Comparison of ENCODE assay signal across 1 cellular context in the genomic region with DNA sequence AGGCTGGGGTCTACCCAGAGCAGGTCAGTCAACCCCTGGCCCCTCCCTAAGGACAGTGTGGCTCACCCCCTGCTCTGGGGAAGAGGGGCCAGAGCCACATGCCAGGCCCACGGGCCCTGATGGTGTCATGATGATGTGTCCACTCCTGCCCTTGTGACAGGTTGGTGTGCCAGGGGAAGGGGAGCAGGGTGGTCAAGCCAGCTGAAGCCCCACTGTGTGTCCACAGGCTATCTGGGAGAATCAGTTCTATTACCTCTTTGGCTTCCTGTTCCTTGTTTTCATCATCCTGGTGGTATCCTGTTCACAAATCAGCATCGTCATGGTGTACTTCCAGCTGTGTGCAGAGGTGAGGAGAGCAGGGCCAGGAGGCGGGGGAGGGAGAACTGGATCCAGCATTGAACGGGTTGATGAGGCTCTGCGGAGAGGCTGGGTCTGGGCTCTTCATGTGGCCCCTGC.
TF ChIP-seq lines count a peak whose summit lies in the region.

No MANE protein-coding gene starts in this region.

TF ChIP-seq in K562, 482 proteins besides CTCF, POLR2A, EP300 and RAD21 (continued from another document and continues in another):
- TF ChIP-seq, protein P1, sequence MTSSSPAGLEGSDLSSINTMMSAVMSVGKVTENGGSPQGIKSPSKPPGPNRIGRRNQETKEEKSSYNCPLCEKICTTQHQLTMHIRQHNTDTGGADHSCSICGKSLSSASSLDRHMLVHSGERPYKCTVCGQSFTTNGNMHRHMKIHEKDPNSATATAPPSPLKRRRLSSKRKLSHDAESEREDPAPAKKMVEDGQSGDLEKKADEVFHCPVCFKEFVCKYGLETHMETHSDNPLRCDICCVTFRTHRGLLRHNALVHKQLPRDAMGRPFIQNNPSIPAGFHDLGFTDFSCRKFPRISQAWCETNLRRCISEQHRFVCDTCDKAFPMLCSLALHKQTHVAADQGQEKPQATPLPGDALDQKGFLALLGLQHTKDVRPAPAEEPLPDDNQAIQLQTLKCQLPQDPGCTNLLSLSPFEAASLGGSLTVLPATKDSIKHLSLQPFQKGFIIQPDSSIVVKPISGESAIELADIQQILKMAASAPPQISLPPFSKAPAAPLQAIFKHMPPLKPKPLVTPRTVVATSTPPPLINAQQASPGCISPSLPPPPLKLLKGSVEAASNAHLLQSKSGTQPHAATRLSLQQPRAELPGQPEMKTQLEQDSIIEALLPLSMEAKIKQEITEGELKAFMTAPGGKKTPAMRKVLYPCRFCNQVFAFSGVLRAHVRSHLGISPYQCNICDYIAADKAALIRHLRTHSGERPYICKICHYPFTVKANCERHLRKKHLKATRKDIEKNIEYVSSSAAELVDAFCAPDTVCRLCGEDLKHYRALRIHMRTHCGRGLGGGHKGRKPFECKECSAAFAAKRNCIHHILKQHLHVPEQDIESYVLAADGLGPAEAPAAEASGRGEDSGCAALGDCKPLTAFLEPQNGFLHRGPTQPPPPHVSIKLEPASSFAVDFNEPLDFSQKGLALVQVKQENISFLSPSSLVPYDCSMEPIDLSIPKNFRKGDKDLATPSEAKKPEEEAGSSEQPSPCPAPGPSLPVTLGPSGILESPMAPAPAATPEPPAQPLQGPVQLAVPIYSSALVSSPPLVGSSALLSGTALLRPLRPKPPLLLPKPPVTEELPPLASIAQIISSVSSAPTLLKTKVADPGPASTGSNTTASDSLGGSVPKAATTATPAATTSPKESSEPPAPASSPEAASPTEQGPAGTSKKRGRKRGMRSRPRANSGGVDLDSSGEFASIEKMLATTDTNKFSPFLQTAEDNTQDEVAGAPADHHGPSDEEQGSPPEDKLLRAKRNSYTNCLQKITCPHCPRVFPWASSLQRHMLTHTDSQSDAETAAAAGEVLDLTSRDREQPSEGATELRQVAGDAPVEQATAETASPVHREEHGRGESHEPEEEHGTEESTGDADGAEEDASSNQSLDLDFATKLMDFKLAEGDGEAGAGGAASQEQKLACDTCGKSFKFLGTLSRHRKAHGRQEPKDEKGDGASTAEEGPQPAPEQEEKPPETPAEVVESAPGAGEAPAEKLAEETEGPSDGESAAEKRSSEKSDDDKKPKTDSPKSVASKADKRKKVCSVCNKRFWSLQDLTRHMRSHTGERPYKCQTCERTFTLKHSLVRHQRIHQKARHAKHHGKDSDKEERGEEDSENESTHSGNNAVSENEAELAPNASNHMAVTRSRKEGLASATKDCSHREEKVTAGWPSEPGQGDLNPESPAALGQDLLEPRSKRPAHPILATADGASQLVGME (CRISPR knock-in tag; IDR thresholded peaks at IDR 0.05), result 0 out of 2 replicates have a peak, but pooled peaks have one; percentile 29
- TF ChIP-seq GABPA (tag; conservative IDR thresholded peaks at IDR 0.05; ENCODE audit: low read depth) (peak; percentile 49), MTA3 (IDR thresholded peaks at IDR 0.05; ENCODE audit: borderline replicate concordance) (0 out of 2 replicates have a peak, but pooled peaks have one; percentile 52), ZNF239 (CRISPR knock-in tag; IDR thresholded peaks at IDR 0.05) (0 out of 2 replicates have a peak, but pooled peaks have one; percentile 38), PYGO2 (tag; IDR thresholded peaks at IDR 0.05) (0 out of 2 replicates have a peak, but pooled peaks have one; percentile 50), C11orf30 (IDR thresholded peaks at IDR 0.05; ENCODE audit: low read depth) (peak; percentile 90), NR4A1 (CRISPR knock-in tag; IDR thresholded peaks at IDR 0.05) (no peak), NR4A1 (tag; IDR thresholded peaks at IDR 0.05) (peak; percentile 94), HDAC8 (tag; IDR thresholded peaks at IDR 0.05) (peak; percentile 54; the same call in 1 of the 2 replicates), EP400 (IDR thresholded peaks at IDR 0.05) (peak; percentile 78), CBFA2T3 (IDR thresholded peaks at IDR 0.05) (peak; percentile 64), TEAD1 (CRISPR knock-in tag; IDR thresholded peaks at IDR 0.05) (peak in 1 of 2 experiments; percentile 19; a peak in 2 of 4 replicates), SMARCC2 (IDR thresholded peaks at IDR 0.05; ENCODE audit: low read depth) (peak; percentile 55; the same call in 1 of the 2 replicates), ZFP1 (CRISPR knock-in tag; IDR thresholded peaks at IDR 0.05) (no peak), NR2C1 (IDR thresholded peaks at IDR 0.05) (no peak), NR2C1 (tag; IDR thresholded peaks at IDR 0.05) (peak; percentile 70; the same call in 1 of the 2 replicates), CBX8 (IDR thresholded peaks at IDR 0.05; ENCODE audit: borderline replicate concordance, extremely low read depth, low read depth, low read length, poor library complexity, severe bottlenecking) (no peak), ZNF316 (IDR thresholded peaks at IDR 0.05) (peak; percentile 89), ZNF780A (CRISPR knock-in tag; IDR thresholded peaks at IDR 0.05) (no peak), HDAC1 (IDR thresholded peaks at IDR 0.05) (peak in 1 of 2 experiments; percentile 61; a peak in 2 of 4 replicates), EZH2 (IDR thresholded peaks at IDR 0.05; ENCODE audit: borderline replicate concordance, low read depth, low read length) (no peak), ZNF589 (CRISPR knock-in tag; IDR thresholded peaks at IDR 0.05; ENCODE audit: low read depth) (peak; percentile 71; the same call in 1 of the 2 replicates), ARID1B (IDR thresholded peaks at IDR 0.05) (peak; percentile 84), CBFA2T2 (conservative IDR thresholded peaks at IDR 0.05) (0 out of 2 replicates have a peak, but pooled peaks have one; percentile 24), NCOR1 (IDR thresholded peaks at IDR 0.05) (peak; percentile 28; the same call in 1 of the 2 replicates), XRCC3 (IDR thresholded peaks at IDR 0.05) (no peak), NFXL1 (CRISPR knock-in tag; IDR thresholded peaks at IDR 0.05) (peak; percentile 84), CXXC5 (CRISPR knock-in tag; IDR thresholded peaks at IDR 0.05) (peak; percentile 57), HDAC2 (IDR thresholded peaks at IDR 0.05) (peak; percentile 73), BACH1 (tag; IDR thresholded peaks at IDR 0.05) (peak; percentile 81), CBX1 (IDR thresholded peaks at IDR 0.05; ENCODE audit: low read depth) (0 out of 2 replicates have a peak, but pooled peaks have one; percentile 24), RCOR1 (IDR thresholded peaks at IDR 0.05; ENCODE audit: borderline replicate concordance in 1 of 2, low read depth in 2 of 2, low read length in 2 of 2) (peak; percentile 20 to 92; a peak in 3 of 4 replicates), SMARCA4 (IDR thresholded peaks at IDR 0.05) (peak; percentile 82), CREM (IDR thresholded peaks at IDR 0.05; ENCODE audit: low read depth) (peak; percentile 63), ZNF584 (CRISPR knock-in tag; IDR thresholded peaks at IDR 0.05; ENCODE audit: low read depth) (peak; percentile 85), ELF1 (tag; IDR thresholded peaks at IDR 0.05) (peak; percentile 87), ZKSCAN1 (IDR thresholded peaks at IDR 0.05; ENCODE audit: low read depth, low read length) (peak; percentile 99), KHSRP (IDR thresholded peaks at IDR 0.05) (no peak), NFE2 (IDR thresholded peaks at IDR 0.05; ENCODE audit: low read depth) (peak; percentile 98)
- TF ChIP-seq, protein P2, sequence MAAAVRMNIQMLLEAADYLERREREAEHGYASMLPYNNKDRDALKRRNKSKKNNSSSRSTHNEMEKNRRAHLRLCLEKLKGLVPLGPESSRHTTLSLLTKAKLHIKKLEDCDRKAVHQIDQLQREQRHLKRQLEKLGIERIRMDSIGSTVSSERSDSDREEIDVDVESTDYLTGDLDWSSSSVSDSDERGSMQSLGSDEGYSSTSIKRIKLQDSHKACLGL (CRISPR knock-in tag; IDR thresholded peaks at IDR 0.05; ENCODE audit: borderline replicate concordance, poor library complexity, severe bottlenecking), result no peak
- TF ChIP-seq, protein P3, sequence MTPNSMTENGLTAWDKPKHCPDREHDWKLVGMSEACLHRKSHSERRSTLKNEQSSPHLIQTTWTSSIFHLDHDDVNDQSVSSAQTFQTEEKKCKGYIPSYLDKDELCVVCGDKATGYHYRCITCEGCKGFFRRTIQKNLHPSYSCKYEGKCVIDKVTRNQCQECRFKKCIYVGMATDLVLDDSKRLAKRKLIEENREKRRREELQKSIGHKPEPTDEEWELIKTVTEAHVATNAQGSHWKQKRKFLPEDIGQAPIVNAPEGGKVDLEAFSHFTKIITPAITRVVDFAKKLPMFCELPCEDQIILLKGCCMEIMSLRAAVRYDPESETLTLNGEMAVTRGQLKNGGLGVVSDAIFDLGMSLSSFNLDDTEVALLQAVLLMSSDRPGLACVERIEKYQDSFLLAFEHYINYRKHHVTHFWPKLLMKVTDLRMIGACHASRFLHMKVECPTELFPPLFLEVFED (CRISPR knock-in tag; conservative IDR thresholded peaks at IDR 0.05), result peak; percentile 72
- TF ChIP-seq, protein P4, sequence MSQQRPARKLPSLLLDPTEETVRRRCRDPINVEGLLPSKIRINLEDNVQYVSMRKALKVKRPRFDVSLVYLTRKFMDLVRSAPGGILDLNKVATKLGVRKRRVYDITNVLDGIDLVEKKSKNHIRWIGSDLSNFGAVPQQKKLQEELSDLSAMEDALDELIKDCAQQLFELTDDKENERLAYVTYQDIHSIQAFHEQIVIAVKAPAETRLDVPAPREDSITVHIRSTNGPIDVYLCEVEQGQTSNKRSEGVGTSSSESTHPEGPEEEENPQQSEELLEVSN (IDR thresholded peaks at IDR 0.05; ENCODE audit: borderline replicate concordance in 1 of 2, extremely low read depth in 1 of 2, insufficient read depth in 1 of 2, insufficient read length in 1 of 2, low read depth in 1 of 2, low read length in 1 of 2, poor library complexity in 1 of 2, severe bottlenecking in 1 of 2), result no peak
- TF ChIP-seq, protein P5, sequence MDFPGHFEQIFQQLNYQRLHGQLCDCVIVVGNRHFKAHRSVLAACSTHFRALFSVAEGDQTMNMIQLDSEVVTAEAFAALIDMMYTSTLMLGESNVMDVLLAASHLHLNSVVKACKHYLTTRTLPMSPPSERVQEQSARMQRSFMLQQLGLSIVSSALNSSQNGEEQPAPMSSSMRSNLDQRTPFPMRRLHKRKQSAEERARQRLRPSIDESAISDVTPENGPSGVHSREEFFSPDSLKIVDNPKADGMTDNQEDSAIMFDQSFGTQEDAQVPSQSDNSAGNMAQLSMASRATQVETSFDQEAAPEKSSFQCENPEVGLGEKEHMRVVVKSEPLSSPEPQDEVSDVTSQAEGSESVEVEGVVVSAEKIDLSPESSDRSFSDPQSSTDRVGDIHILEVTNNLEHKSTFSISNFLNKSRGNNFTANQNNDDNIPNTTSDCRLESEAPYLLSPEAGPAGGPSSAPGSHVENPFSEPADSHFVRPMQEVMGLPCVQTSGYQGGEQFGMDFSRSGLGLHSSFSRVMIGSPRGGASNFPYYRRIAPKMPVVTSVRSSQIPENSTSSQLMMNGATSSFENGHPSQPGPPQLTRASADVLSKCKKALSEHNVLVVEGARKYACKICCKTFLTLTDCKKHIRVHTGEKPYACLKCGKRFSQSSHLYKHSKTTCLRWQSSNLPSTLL (IDR thresholded peaks at IDR 0.05), result no peak
- TF ChIP-seq, protein P6, sequence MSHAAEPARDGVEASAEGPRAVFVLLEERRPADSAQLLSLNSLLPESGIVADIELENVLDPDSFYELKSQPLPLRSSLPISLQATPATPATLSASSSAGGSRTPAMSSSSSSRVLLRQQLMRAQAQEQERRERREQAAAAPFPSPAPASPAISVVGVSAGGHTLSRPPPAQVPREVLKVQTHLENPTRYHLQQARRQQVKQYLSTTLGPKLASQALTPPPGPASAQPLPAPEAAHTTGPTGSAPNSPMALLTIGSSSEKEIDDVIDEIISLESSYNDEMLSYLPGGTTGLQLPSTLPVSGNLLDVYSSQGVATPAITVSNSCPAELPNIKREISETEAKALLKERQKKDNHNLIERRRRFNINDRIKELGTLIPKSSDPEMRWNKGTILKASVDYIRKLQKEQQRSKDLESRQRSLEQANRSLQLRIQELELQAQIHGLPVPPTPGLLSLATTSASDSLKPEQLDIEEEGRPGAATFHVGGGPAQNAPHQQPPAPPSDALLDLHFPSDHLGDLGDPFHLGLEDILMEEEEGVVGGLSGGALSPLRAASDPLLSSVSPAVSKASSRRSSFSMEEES (CRISPR knock-in tag; IDR thresholded peaks at IDR 0.05), result no peak
- TF ChIP-seq, protein P7, sequence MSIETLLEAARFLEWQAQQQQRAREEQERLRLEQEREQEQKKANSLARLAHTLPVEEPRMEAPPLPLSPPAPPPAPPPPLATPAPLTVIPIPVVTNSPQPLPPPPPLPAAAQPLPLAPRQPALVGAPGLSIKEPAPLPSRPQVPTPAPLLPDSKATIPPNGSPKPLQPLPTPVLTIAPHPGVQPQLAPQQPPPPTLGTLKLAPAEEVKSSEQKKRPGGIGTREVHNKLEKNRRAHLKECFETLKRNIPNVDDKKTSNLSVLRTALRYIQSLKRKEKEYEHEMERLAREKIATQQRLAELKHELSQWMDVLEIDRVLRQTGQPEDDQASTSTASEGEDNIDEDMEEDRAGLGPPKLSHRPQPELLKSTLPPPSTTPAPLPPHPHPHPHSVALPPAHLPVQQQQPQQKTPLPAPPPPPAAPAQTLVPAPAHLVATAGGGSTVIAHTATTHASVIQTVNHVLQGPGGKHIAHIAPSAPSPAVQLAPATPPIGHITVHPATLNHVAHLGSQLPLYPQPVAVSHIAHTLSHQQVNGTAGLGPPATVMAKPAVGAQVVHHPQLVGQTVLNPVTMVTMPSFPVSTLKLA (conservative IDR thresholded peaks at IDR 0.05), result no peak
- TF ChIP-seq, protein P8, sequence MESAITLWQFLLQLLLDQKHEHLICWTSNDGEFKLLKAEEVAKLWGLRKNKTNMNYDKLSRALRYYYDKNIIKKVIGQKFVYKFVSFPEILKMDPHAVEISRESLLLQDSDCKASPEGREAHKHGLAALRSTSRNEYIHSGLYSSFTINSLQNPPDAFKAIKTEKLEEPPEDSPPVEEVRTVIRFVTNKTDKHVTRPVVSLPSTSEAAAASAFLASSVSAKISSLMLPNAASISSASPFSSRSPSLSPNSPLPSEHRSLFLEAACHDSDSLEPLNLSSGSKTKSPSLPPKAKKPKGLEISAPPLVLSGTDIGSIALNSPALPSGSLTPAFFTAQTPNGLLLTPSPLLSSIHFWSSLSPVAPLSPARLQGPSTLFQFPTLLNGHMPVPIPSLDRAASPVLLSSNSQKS (CRISPR knock-in tag; IDR thresholded peaks at IDR 0.05), result no peak
- TF ChIP-seq, protein P9, sequence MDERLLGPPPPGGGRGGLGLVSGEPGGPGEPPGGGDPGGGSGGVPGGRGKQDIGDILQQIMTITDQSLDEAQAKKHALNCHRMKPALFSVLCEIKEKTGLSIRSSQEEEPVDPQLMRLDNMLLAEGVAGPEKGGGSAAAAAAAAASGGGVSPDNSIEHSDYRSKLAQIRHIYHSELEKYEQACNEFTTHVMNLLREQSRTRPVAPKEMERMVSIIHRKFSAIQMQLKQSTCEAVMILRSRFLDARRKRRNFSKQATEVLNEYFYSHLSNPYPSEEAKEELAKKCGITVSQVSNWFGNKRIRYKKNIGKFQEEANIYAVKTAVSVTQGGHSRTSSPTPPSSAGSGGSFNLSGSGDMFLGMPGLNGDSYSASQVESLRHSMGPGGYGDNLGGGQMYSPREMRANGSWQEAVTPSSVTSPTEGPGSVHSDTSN (CRISPR knock-in tag; IDR thresholded peaks at IDR 0.05; ENCODE audit: low read depth), result no peak
- TF ChIP-seq, protein P9 (tag; conservative IDR thresholded peaks at IDR 0.05; ENCODE audit: low read depth), result 0 out of 2 replicates have a peak, but pooled peaks have one; percentile 4
